Comparison of ENCODE assay signal across 8 cellular contexts in genomic region chr5:32020271-32020670, GRCh38.
DNase-seq lines count a peak whose midpoint lies in the region; ATAC-seq, FAIRE-seq and TF ChIP-seq lines count a peak whose summit lies in the region.

No MANE protein-coding gene starts in this region.

- H3K36me3 ChIP-seq in GM12878 (ENCODE audit: control insufficient read depth in 2 of 2, insufficient read depth in 2 of 2, low read length in 1 of 2) = no peaks in the 10 kb centered on the region

- intact Hi-C loops in GM12878 (cut with micrococcal nuclease; ENCODE audit: unreplicated experiment) = no loop called here
- intact Hi-C loops in left cardiac atrium (cut with DNase I) = no loop called here

- H3K27ac ChIP-seq in GM12878 (ENCODE audit: control insufficient read depth, insufficient read depth) = peak overlapping the region; percentile 50

- POLR2A ChIA-PET in GM10248 (lab: Yijun Ruan, JAX) (no interaction called here), GM12878 (lab: Charles Lee) (no interaction called here)

- no peaks in the 10 kb centered on the region; the same call in 1 of the 2 replicates for H3K4me1 ChIP-seq in GM12878 (ENCODE audit: control insufficient read depth, insufficient read depth, low read length)

- H3K9ac ChIP-seq in GM12878 (ENCODE audit: control insufficient read depth, insufficient read depth, low read length) = no peak overlapping the region; the same call in 1 of the 2 replicates

- no peaks in the 10 kb centered on the region for H4K20me1 ChIP-seq in GM12878 (ENCODE audit: control insufficient read depth, insufficient read depth)

- FAIRE-seq in GM12878 (lab: Jason Lieb, UNC) = peak; percentile 89

- no peak for TF ChIP-seq RAD21 in GM12878 (IDR thresholded peaks at IDR 0.05; ENCODE audit: insufficient read depth, low read depth, low read length)

- ATAC-seq in GM19467 (IDR thresholded peaks at IDR 0.05; ENCODE audit: unreplicated experiment) = peak; percentile 79
- ATAC-seq in HG03432 (IDR thresholded peaks at IDR 0.05; ENCODE audit: unreplicated experiment) = peak; percentile 92
- peak; percentile 93 for ATAC-seq in GM12878
- no peak for ATAC-seq in left cardiac atrium

- peak; percentile 35 for DNase-seq in GM10248 (ENCODE audit: extremely low spot score)
- DNase-seq in GM12878 (ENCODE audit: low read depth, low spot score) = peak; percentile 42
- no peak for DNase-seq in DMS79 treated with DMSO at 0.1 percent for 48 hours (lab: John Stamatoyannopoulos, UW)
- no peak for DNase-seq in RKO (ENCODE audit: low spot score)
- no peak for DNase-seq in left cardiac atrium
- DNase-seq in mesenteric fat pad (ENCODE audit: low spot score) = no peak

- RAD21 ChIA-PET in GM12878 (lab: Charles Lee; ENCODE audit: unreplicated experiment) = interaction anchor here (0.6 kb wide), 1 partner anchor 527 kb away, joined by 3 read pairs; no protein-coding TSS in a partner anchor

- no TSS peak for BruUV-seq in GM12878 (replicated peaks; lab: Mats Ljungman, UMichigan)

- peak overlapping the region; percentile 48; the same call in 1 of the 2 replicates for H3K4me3 ChIP-seq in GM12878

- SMC1A ChIA-PET in GM12878 (lab: Charles Lee; ENCODE audit: uncharacterized antibody, unreplicated experiment) = interaction anchor here (1.0 to 2.0 kb wide), 2 partner anchors 9 to 23 kb away, joined by 3 to 5 read pairs; no protein-coding TSS in a partner anchor

- H2AFZ ChIP-seq in GM12878 (ENCODE audit: control insufficient read depth, low read depth, low read length) = peak overlapping the region; percentile 97

- CTCF ChIA-PET in GM10248 (lab: Yijun Ruan, JAX) = no interaction called here
- CTCF ChIA-PET in GM12878 (lab: Yijun Ruan, JAX) = no interaction called here

- TF ChIP-seq EP300 in GM12878 (IDR thresholded peaks at IDR 0.05; ENCODE audit: borderline replicate concordance in 1 of 2, control insufficient read depth in 1 of 2, low read depth in 2 of 2, low read length in 2 of 2) = no peak

- no peak for TF ChIP-seq CTCF in GM10248 (IDR thresholded peaks at IDR 0.05; ENCODE audit: control extremely low read depth, extremely low read depth, low read depth, missing control alignments)
- TF ChIP-seq CTCF in GM12878 (IDR thresholded peaks at IDR 0.05 in 2 of 3, conservative IDR thresholded peaks at IDR 0.05 in 1 of 3; ENCODE audit: control insufficient read depth in 2 of 3, extremely low read depth in 1 of 3, insufficient read depth in 1 of 3, low read depth in 3 of 3, low read length in 3 of 3) = no peak

- no peaks in the 10 kb centered on the region for H3K27me3 ChIP-seq in GM12878 (replicated peaks in 1 of 2; ENCODE audit: control insufficient read depth in 2 of 2, insufficient read depth in 2 of 2, low read length in 1 of 2)

- H3K9me3 ChIP-seq in GM12878 (replicated peaks; ENCODE audit: control insufficient read depth, insufficient read depth, low read length) = no peaks in the 10 kb centered on the region

- H3K4me2 ChIP-seq in GM12878 (ENCODE audit: control insufficient read depth, insufficient read depth) = peak overlapping the region; percentile 77

- 0% methylated on average over 4 of the region's 4 CpGs for WGBS in GM12878 (ENCODE audit: insufficient coverage, insufficient replicate concordance, low lambda C conversion rate, missing lambda C conversion rate)

- no peaks in the 10 kb centered on the region for H3K79me2 ChIP-seq in GM12878 (ENCODE audit: control insufficient read depth, insufficient read depth, low read length)

- in situ Hi-C loops in GM12878 (cut with MboI) = no loop called here

- TF ChIP-seq POLR2A in GM12878 (IDR thresholded peaks at IDR 0.05; ENCODE audit: low read depth, low read length) = no peak

TF ChIP-seq in GM12878, 131 proteins besides CTCF, POLR2A, EP300 and RAD21 (continues in another document):
- TF ChIP-seq YY1 (IDR thresholded peaks at IDR 0.05; ENCODE audit: low read depth, low read length) (no peak), IRF4 (IDR thresholded peaks at IDR 0.05; ENCODE audit: low read depth, low read length) (no peak), RBBP5 (conservative IDR thresholded peaks at IDR 0.05) (no peak), FOXM1 (IDR thresholded peaks at IDR 0.05; ENCODE audit: low read depth, low read length) (no peak), JUNB (IDR thresholded peaks at IDR 0.05) (no peak), E4F1 (IDR thresholded peaks at IDR 0.05; ENCODE audit: borderline replicate concordance, partially characterized antibody) (no peak), ZNF592 (IDR thresholded peaks at IDR 0.05) (no peak), PKNOX1 (IDR thresholded peaks at IDR 0.05) (0 out of 2 replicates have a peak, but pooled peaks have one; percentile 11), EED (IDR thresholded peaks at IDR 0.05; ENCODE audit: low read depth) (no peak), POLR2AphosphoS2 (IDR thresholded peaks at IDR 0.05; ENCODE audit: low read depth, low read length) (no peak), SPI1 (IDR thresholded peaks at IDR 0.05; ENCODE audit: borderline replicate concordance, insufficient read depth, low read depth, low read length) (peak; percentile 72; the same call in 1 of the 2 replicates), CBX3 (IDR thresholded peaks at IDR 0.05; ENCODE audit: borderline replicate concordance, low read depth) (no peak), PBX3 (IDR thresholded peaks at IDR 0.05; ENCODE audit: insufficient replicate concordance, low read depth, low read length) (no peak), YBX1 (IDR thresholded peaks at IDR 0.05) (no peak), JUND (IDR thresholded peaks at IDR 0.05; ENCODE audit: low read depth, low read length) (no peak), CREM (IDR thresholded peaks at IDR 0.05; ENCODE audit: low read depth) (no peak), ZNF384 (IDR thresholded peaks at IDR 0.05; ENCODE audit: borderline replicate concordance, low read depth, low read length) (peak; percentile 36; the same call in 1 of the 2 replicates)

Comparison
In these comparisons a context has a peak if more than half of its experiments do, and no peak if none do; other contexts are left out.
1. DNase-seq: peak in GM10248 (single experiment) and GM12878 (single experiment); none in DMS79 treated with DMSO at 0.1 percent for 48 hours (single experiment), RKO (single experiment), left cardiac atrium (single experiment) and mesenteric fat pad (single experiment).
2. ATAC-seq: peak in GM19467 (single experiment), HG03432 (single experiment) and GM12878 (single experiment); none in left cardiac atrium (0 of 2).